16 cellular contexts compared by ENCODE assay signal in the genomic region with DNA sequence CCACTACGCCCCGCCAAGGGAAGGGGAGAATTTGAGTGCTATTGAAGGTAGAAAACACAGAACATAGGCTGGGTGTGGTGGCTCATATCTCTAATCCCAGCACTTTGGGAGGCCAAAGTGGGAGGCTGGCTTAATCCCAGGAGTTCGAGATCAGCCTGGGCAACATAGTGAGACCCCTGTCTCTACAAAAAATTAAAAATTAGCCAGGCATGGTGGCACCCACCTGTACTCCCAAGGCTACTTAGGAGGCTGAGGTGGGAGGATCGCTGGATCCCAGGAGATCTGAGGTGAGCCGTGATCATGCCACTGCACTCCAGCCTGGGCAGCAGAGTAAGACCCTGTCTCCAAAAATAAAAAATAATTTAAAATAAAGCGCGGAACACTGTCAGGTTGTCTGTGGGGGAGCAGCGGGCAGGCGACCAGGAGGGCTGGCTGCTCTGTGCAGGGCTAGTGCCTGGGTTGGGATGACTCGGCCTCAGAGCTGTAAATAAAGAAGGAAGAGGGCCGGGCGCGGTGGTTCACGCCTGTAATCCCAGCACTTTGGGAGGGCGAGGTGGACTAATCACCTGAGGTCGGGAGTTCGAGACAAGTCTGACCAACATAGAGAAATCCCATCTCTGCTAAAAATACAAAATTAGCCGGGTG.
"Had no signal": no experiment of that assay in that cellular context is flagged by ENCODE, and none has a peak within 500 bp of the region (broad histone marks: within the 10 kb centered on the region; RNA-seq: fewer than 3 reads in every experiment).

No MANE protein-coding gene starts in this region.

- H3K4me1 ChIP-seq: colonic mucosa had no signal

- H3K27ac ChIP-seq: SK-N-MC had no signal

- H3K36me3 ChIP-seq: colonic mucosa had no signal

- DNase-seq: activated B cell treated with CpG ODN at 0.5 μM for 24 hours; activated CD4-positive, alpha-beta memory T cell treated with anti-CD3 and anti-CD28 coated beads, Interleukin-2, amount 10 ng/mL, durations not matched to agents 7 days and 5 days; activated CD4-positive, alpha-beta T cell treated with anti-CD3 and anti-CD28 coated beads for 48 hours; activated naive CD4-positive, alpha-beta T cell treated with Interleukin-2 at 50 U/mL for 16 hours; activated naive CD8-positive, alpha-beta T cell treated with anti-CD3 and anti-CD28 coated beads, Interleukin-2, amount 10 ng/mL, durations not matched to agents 7 days and 5 days; activated T-cell treated with anti-CD3 and anti-CD28 coated beads, Interleukin-2, amount 50 U/mL, for 1 hour; amygdala; central memory CD4-positive, alpha-beta T cell; colonic mucosa; hypothalamus; islet precursor cell; mammary epithelial cell; occipital lobe; stimulated activated naive CD8-positive, alpha-beta T cell treated with anti-CD3 and anti-CD28 coated beads, Interleukin-15, Interleukin-2, amounts not matched to agents 100 U/mL and 50 U/mL, for 24 hours had no signal

- H3K4me3 ChIP-seq: colonic mucosa, SK-N-MC, skin epidermis had no signal

- H3K9me3 ChIP-seq: colonic mucosa had no signal

- H3K27me3 ChIP-seq: colonic mucosa had no signal
